Comparison of ENCODE assay signal across 20 cellular contexts in the genomic region with DNA sequence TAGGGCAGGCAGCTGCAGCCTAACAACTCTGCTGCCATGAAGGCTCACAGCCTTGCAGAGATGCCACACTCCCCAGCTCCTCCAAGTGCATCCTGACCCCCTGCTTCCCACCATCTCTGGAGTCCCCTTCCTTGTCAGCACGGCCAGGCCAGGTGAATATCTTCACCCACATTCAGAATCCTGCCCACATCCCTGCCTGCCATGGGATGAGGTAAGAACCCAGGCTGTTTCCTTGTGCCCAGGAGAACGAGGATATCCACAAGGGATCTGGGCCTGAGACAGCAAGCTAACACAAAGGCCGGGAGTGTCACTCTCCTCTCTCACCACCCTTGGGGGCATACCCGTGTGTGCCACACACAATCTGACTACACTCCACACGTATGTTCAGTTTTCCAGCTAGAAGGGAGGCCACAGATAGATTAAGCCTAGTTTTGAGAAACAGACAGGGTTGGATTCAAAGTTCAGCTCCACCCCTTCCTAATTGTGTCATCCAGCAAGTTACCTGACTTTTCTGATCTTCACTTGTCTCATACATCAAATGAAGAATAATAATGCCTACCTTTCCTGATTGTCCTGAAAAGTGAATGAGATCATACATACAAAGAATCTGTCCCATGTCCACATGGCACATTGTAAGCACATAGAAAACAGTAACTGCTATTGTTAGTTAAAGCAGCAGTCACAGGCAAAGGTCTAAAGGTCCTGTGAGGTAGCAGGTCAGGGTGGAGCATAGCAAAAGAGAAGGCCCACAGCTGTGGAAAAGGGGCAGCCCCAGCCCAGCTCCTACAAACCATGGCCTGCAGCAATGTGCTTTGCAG. TPM values are rescaled to one million over a fixed set of nuclear protein-coding genes. Genes with fewer than 3 reads are reported as not detected.
DNase-seq lines count a peak whose midpoint lies in the region; ATAC-seq and TF ChIP-seq lines count a peak whose summit lies in the region.
"Had no signal": no experiment of that assay in that cellular context is flagged by ENCODE, and none has a peak within 500 bp of the region (broad histone marks: within the 10 kb centered on the region; RNA-seq: fewer than 3 reads in every experiment).

No MANE protein-coding gene starts in this region.

- no peak overlapping the region for H3K4ac ChIP-seq in trophoblast cell (ENCODE audit: low read depth, low read length)

- H2BK120ac ChIP-seq in trophoblast cell (ENCODE audit: insufficient read depth, low read length, poor library complexity), result no peak overlapping the region

- no peaks in the 10 kb centered on the region for H3K79me2 ChIP-seq in SU-DHL-6 (ENCODE audit: insufficient read depth, low read length)
- H3K79me2 ChIP-seq in trophoblast cell (ENCODE audit: control insufficient read depth, insufficient read depth, low read length, poor library complexity), result no peaks in the 10 kb centered on the region

- no peak overlapping the region for H4K12ac ChIP-seq in trophoblast cell (ENCODE audit: low read depth, low read length)

- H3K4me1 Mint-ChIP-seq in immature natural killer cell, result peaks cover 49 to 57% of the 10 kb centered on the region in 2 donors

- DNase-seq in GM13977 (ENCODE audit: low spot score) (peak; percentile 25), immature natural killer cell (no peak), trophoblast cell (no peak), COR-L47 (lab: John Stamatoyannopoulos, UW) (no peak), DMS79 treated with DMSO at 0.1 percent for 48 hours (lab: John Stamatoyannopoulos, UW) (no peak), kidney tubule cell (ENCODE audit: low spot score) (no peak)
- DNase-seq: activated CD4-positive, alpha-beta T cell treated with anti-CD3 and anti-CD28 coated beads, Interleukin-2, amount 50 U/mL, for 4 hours; activated T-cell treated with anti-CD3 and anti-CD28 coated beads, Interleukin-2, amount 50 U/mL, for 1 hour; effector CD4-positive, alpha-beta T cell; GF-D8; hippocampal formation; kidney glomerular epithelial cell; NCI-H1436 treated with DMSO at 0.1 percent for 48 hours; NCI-H82; stimulated activated CD4-positive, alpha-beta T cell treated with anti-CD3 and anti-CD28 coated beads, Interleukin-4, amount 100 ng/mL, for 4 hours; stimulated activated CD8-positive, alpha-beta memory T cell treated with anti-CD3 and anti-CD28 coated beads, Interleukin-4, amount 100 ng/mL, for 48 hours had no signal

- H3K36me3 ChIP-seq in SU-DHL-6 (ENCODE audit: low read length) (no peaks in the 10 kb centered on the region), trophoblast cell (ENCODE audit: control insufficient read depth in 1 of 2, insufficient read depth in 2 of 2, low read length in 2 of 2) (no peaks in the 10 kb centered on the region)
- H3K36me3 ChIP-seq: HAP-1 had no signal

- H3K9me3 Mint-ChIP-seq in immature natural killer cell, result no peaks in the 10 kb centered on the region

- no peaks in the 10 kb centered on the region for H3F3A ChIP-seq in SU-DHL-6 (ENCODE audit: insufficient read depth)

- H3K23ac ChIP-seq in trophoblast cell (ENCODE audit: low read length), result no peak overlapping the region

- H3K4me2 ChIP-seq in SU-DHL-6 (ENCODE audit: low read depth, low read length, poor library complexity, severe bottlenecking), result no peak overlapping the region
- H3K4me2 ChIP-seq in trophoblast cell (ENCODE audit: low read length), result no peak overlapping the region

- TF ChIP-seq CTCF in GM13977 (IDR thresholded peaks at IDR 0.05; ENCODE audit: extremely low read depth, insufficient read depth, missing control alignments) (no peak), SU-DHL-6 (IDR thresholded peaks at IDR 0.05; ENCODE audit: insufficient read depth, low read length, poor library complexity, severe bottlenecking) (no peak)

- H3K9ac ChIP-seq in SU-DHL-6 (ENCODE audit: low read length), result no peak overlapping the region
- no peak overlapping the region for H3K9ac ChIP-seq in trophoblast cell (ENCODE audit: low read length)

- H4K8ac ChIP-seq in trophoblast cell (ENCODE audit: low read depth, low read length), result no peak overlapping the region

- no peaks in the 10 kb centered on the region for H3K9me2 ChIP-seq in SU-DHL-6 (replicated peaks; ENCODE audit: insufficient read depth, low read length)

- H3K27ac Mint-ChIP-seq in immature natural killer cell, result peak overlapping the region; percentile 64 to 93 (median 90)

- H4K91ac ChIP-seq in trophoblast cell (ENCODE audit: low read depth, low read length), result no peak overlapping the region

- H4K20me1 ChIP-seq in SU-DHL-6 (ENCODE audit: low read depth, low read length), result no peaks in the 10 kb centered on the region

- peaks cover 19% of the 10 kb centered on the region in 2 experiments for H3K4me1 ChIP-seq in trophoblast cell (ENCODE audit: control insufficient read depth in 1 of 2, insufficient read depth in 2 of 2, low read length in 2 of 2)
- H3K4me1 ChIP-seq: HAP-1 had no signal

- ATAC-seq in GM19452 (IDR thresholded peaks at IDR 0.05; ENCODE audit: unreplicated experiment), result no peak

- no CpG with 5 or more reads among the region's 5 CpGs for WGBS in trophoblast cell (ENCODE audit: extremely low coverage, insufficient coverage, insufficient read length)

- H3K27ac ChIP-seq in SU-DHL-6 (ENCODE audit: low read depth, low read length) (peak overlapping the region; percentile 31), trophoblast cell (ENCODE audit: low read depth, low read length) (no peak overlapping the region)

- H3K18ac ChIP-seq in trophoblast cell (ENCODE audit: low read length), result no peak overlapping the region

- H2BK5ac ChIP-seq in trophoblast cell (ENCODE audit: low read depth, low read length, poor library complexity), result no peak overlapping the region

- peaks cover 8% of the 10 kb centered on the region for H3K79me1 ChIP-seq in trophoblast cell (ENCODE audit: low read length)

- no peak overlapping the region for H3K14ac ChIP-seq in trophoblast cell (ENCODE audit: low read length)

- H3K36me3 Mint-ChIP-seq in immature natural killer cell, result peaks cover 0 to 19% (median 5%) of the 10 kb centered on the region in 3 donors

- H3K27me3 Mint-ChIP-seq in immature natural killer cell (ENCODE audit: low read depth in 3 of 3), result peaks cover 0 to 3% (median 2%) of the 10 kb centered on the region in 3 donors

- in situ Hi-C loops in GM13977 (cut with MboI; ENCODE audit: low pct_unique_long_range_greater_than_20kb, low sequenced_read_pairs, unreplicated experiment), result no loop called here

- H3K4me3 ChIP-seq in SU-DHL-6 (ENCODE audit: insufficient read depth, low read length, poor library complexity, severe bottlenecking) (no peak overlapping the region), trophoblast cell (ENCODE audit: low read depth, low read length) (no peak overlapping the region)
- H3K4me3 ChIP-seq: HAP-1, skin epidermis had no signal

- H3K9me3 ChIP-seq in SU-DHL-6 (ENCODE audit: insufficient read depth, low read length), result no peaks in the 10 kb centered on the region
- no peaks in the 10 kb centered on the region for H3K9me3 ChIP-seq in trophoblast cell (ENCODE audit: insufficient read depth, low read depth, low read length)
- H3K9me3 ChIP-seq: HAP-1 had no signal

- peak overlapping the region; percentile 3 for H2AK5ac ChIP-seq in trophoblast cell (ENCODE audit: low read length)

- H3K27me3 ChIP-seq in SU-DHL-6 (ENCODE audit: low read length) (no peaks in the 10 kb centered on the region), trophoblast cell (ENCODE audit: insufficient read depth, low read length) (no peaks in the 10 kb centered on the region)

- H2BK12ac ChIP-seq in trophoblast cell (ENCODE audit: low read length), result no peak overlapping the region

- no peak overlapping the region for H2AFZ ChIP-seq in SU-DHL-6 (ENCODE audit: low read depth, low read length, severe bottlenecking)
- no peak overlapping the region for H2AFZ ChIP-seq in trophoblast cell (ENCODE audit: insufficient read depth, low read length, poor library complexity)

- H3K4me3 Mint-ChIP-seq in immature natural killer cell, result peak overlapping the region; percentile 65 to 93 (median 77)

RNA-seq across cellular contexts. Expression of gene SUPT4H1, which starts 17.4 kb away (rescaled TPM):
- polyA plus RNA-seq in immature natural killer cell, result 100 to 1,000 TPM; 133 to 170 (median 136) TPM
- 63.5 and 64.6 TPM in 2 replicates for polyA plus RNA-seq in trophoblast cell (2013)

RNA-seq across cellular contexts. Expression of gene TSPOAP1, which starts 40.8 kb away (rescaled TPM):
- polyA plus RNA-seq in immature natural killer cell, result 10 to 100 TPM in 1 of 3 donors, 1 to 10 TPM in 2; 7.1 to 32.1 (median 8.4) TPM
- polyA plus RNA-seq in trophoblast cell (2013), result 1.1 and 1.3 TPM in 2 replicates

RNA-seq across cellular contexts. Expression of gene RNF43, which starts 47.9 kb away (rescaled TPM):
- polyA plus RNA-seq in immature natural killer cell, result 1 to 10 TPM in 2 of 3 donors, under 1 TPM in 1; 0.58 to 2.1 (median 1.3) TPM
- 3.6 and 3.8 TPM in 2 replicates for polyA plus RNA-seq in trophoblast cell (2013)
